Comparison of ENCODE assay signal across 28 cellular contexts in the genomic region with DNA sequence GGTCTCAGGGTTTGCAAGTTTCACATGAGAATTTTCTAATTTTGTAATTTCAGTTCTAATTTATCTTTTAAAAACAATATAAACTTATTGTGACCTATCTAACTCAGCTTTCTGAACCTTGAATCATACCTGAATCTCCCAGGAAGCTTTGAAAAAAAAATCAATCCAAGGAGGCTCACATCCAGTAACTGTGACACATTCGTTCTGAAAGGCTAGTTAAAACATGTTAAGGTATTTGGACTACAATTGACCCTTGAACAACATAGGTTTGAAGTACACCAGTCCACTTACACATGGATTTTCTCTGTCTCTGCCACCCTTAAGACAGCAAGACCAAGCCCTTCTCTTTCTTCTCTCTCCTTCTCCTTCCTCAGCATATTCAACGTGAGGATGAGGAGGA. TPM values are rescaled to one million over a fixed set of nuclear protein-coding genes. Genes with fewer than 3 reads are reported as not detected.
A peak's percentile ranks its signal among the peaks of the same experiment; 100 is the strongest.
DNase-seq lines count a peak whose midpoint lies in the region; ATAC-seq and TF ChIP-seq lines count a peak whose summit lies in the region.
"Had no signal": no experiment of that assay in that cellular context is flagged by ENCODE, and none has a peak within 500 bp of the region (broad histone marks: within the 10 kb centered on the region; RNA-seq: fewer than 3 reads in every experiment).

No MANE protein-coding gene starts in this region.

- ATAC-seq in foreskin keratinocyte (peak; percentile 88), HG03378 (IDR thresholded peaks at IDR 0.05; ENCODE audit: unreplicated experiment) (no peak)
- ATAC-seq: GM23338, K562, Panc1 had no signal

- no peak overlapping the region for H3K4me2 ChIP-seq in smooth muscle cell
- H3K4me2 ChIP-seq: GM23338 had no signal

- H3K4me1 Mint-ChIP-seq in dendritic cell treated with granulocyte-macrophage colony-stimulating factor and Interleukin-4, amounts not matched to agents 40 ng/mL and 50 ng/mL, for 4 days (ENCODE audit: low read depth) = peaks cover 22% of the 10 kb centered on the region
- H3K4me1 Mint-ChIP-seq: CD8-positive, alpha-beta memory T cell had no signal

- H3K9me3 Mint-ChIP-seq in dendritic cell treated with granulocyte-macrophage colony-stimulating factor and Interleukin-4, amounts not matched to agents 40 ng/mL and 50 ng/mL, for 4 days = peaks cover 9% of the 10 kb centered on the region
- H3K9me3 Mint-ChIP-seq: GM23338, H9 had no signal

- WGBS in smooth muscle cell (ENCODE audit: low lambda C conversion rate) = 76% methylated on average over 2 of the region's 2 CpGs

- TF ChIP-seq CTCF in foreskin keratinocyte (conservative IDR thresholded peaks at IDR 0.05) (no peak), smooth muscle cell (IDR thresholded peaks at IDR 0.05; ENCODE audit: borderline replicate concordance, insufficient read depth, poor library complexity, severe bottlenecking) (no peak)

- no peak overlapping the region for H2AFZ ChIP-seq in smooth muscle cell (ENCODE audit: low read depth)
- H2AFZ ChIP-seq: GM23338 had no signal

- H3K27ac ChIP-seq in foreskin keratinocyte (no peak overlapping the region), substantia nigra (ENCODE audit: low read depth, low read length, poor library complexity, severe bottlenecking) (no peak overlapping the region), smooth muscle cell (ENCODE audit: low read depth) (no peak overlapping the region)
- H3K27ac ChIP-seq: 22Rv1, SK-N-MC had no signal

- H3K27ac Mint-ChIP-seq in dendritic cell treated with granulocyte-macrophage colony-stimulating factor and Interleukin-4, amounts not matched to agents 40 ng/mL and 50 ng/mL, for 4 days = peak overlapping the region; percentile 74
- H3K27ac Mint-ChIP-seq: GM23338, H9 had no signal

- no peak overlapping the region for H3K9ac ChIP-seq in smooth muscle cell (ENCODE audit: low read depth)

- H3K4me3 ChIP-seq in smooth muscle cell = no peak overlapping the region
- H3K4me3 ChIP-seq: GM23338, K562, SK-N-MC had no signal

- H3K4me1 ChIP-seq in foreskin keratinocyte (peaks cover 3% of the 10 kb centered on the region), smooth muscle cell (ENCODE audit: low read depth) (no peaks in the 10 kb centered on the region)
- H3K4me1 ChIP-seq: BE2C had no signal

- H3K27me3 Mint-ChIP-seq in dendritic cell treated with granulocyte-macrophage colony-stimulating factor and Interleukin-4, amounts not matched to agents 40 ng/mL and 50 ng/mL, for 4 days = no peaks in the 10 kb centered on the region
- H3K27me3 Mint-ChIP-seq: CD8-positive, alpha-beta memory T cell had no signal

- no peak overlapping the region for H3K4me3 Mint-ChIP-seq in dendritic cell treated with granulocyte-macrophage colony-stimulating factor and Interleukin-4, amounts not matched to agents 40 ng/mL and 50 ng/mL, for 4 days
- H3K4me3 Mint-ChIP-seq: CD8-positive, alpha-beta memory T cell; GM23338; H9 had no signal

- H3K9me3 ChIP-seq in smooth muscle cell (replicated peaks; ENCODE audit: low read depth) = no peaks in the 10 kb centered on the region
- H3K9me3 ChIP-seq: BE2C had no signal

- DNase-seq in DMS53 (lab: John Stamatoyannopoulos, UW) = peak; percentile 15
- no peak for DNase-seq in DMS53 treated with DMSO at 0.1 percent for 48 hours (lab: John Stamatoyannopoulos, UW; ENCODE audit: unreplicated experiment)
- peak; percentile 69 to 85 for DNase-seq in foreskin keratinocyte
- DNase-seq in KBM-7 = no peak
- DNase-seq in substantia nigra (lab: John Stamatoyannopoulos, UW) = no peak
- no peak for DNase-seq in smooth muscle cell (lab: John Stamatoyannopoulos, UW; ENCODE audit: unreplicated experiment)
- DNase-seq: ACHN; BE2C; CD8-positive, alpha-beta memory T cell; H9; MM.1S; NCI-H1048; NCI-H1417; NCI-H1694; NCI-H2029 treated with DMSO at 0.1 percent for 48 hours; NCI-H446 treated with DMSO at 0.1 percent for 48 hours; NCI-H526; NCI-H82; NK-92 treated with Interleukin-12 subunit alpha and Interleukin-12 subunit beta, amount 100 ng/mL, for 24 hours; SIG-M5 had no signal

- no peaks in the 10 kb centered on the region for H3F3A ChIP-seq in smooth muscle cell (ENCODE audit: low read depth)

- H3K36me3 ChIP-seq in smooth muscle cell (ENCODE audit: low read depth) = no peaks in the 10 kb centered on the region
- H3K36me3 ChIP-seq: BE2C had no signal

- intact Hi-C loops in dendritic cell treated with granulocyte-macrophage colony-stimulating factor and Interleukin-4, amounts not matched to agents 40 ng/mL and 50 ng/mL, for 4 days (cut with micrococcal nuclease) = no loop called here

- in situ Hi-C loops in KBM-7 (cut with MboI; ENCODE audit: low pct_unique_long_range_greater_than_20kb, low sequenced_read_pairs) = no loop called here

- no peaks in the 10 kb centered on the region for H3K27me3 ChIP-seq in foreskin keratinocyte
- H3K27me3 ChIP-seq in smooth muscle cell (ENCODE audit: low read depth) = no peaks in the 10 kb centered on the region
- H3K27me3 ChIP-seq: BE2C had no signal

- H4K20me1 ChIP-seq in smooth muscle cell (ENCODE audit: low read depth) = no peaks in the 10 kb centered on the region

- H3K36me3 Mint-ChIP-seq in dendritic cell treated with granulocyte-macrophage colony-stimulating factor and Interleukin-4, amounts not matched to agents 40 ng/mL and 50 ng/mL, for 4 days (ENCODE audit: low read depth) = no peaks in the 10 kb centered on the region
- H3K36me3 Mint-ChIP-seq: CD14-positive monocyte; CD8-positive, alpha-beta memory T cell had no signal

- H3K79me2 ChIP-seq in smooth muscle cell (ENCODE audit: low read depth) = no peaks in the 10 kb centered on the region

RNA-seq across cellular contexts. Expression of gene DDI1, which starts 40.0 kb away (rescaled TPM):
- total RNA-seq in foreskin keratinocyte (not detected in 2 replicates), smooth muscle cell (not detected in 2 replicates)
- polyA plus RNA-seq in foreskin keratinocyte (not detected in 2 replicates), smooth muscle cell (not detected in 2 replicates)
- total RNA-seq: CD8-positive, alpha-beta memory T cell; GM23338; H9; K562 had no signal
- polyA plus RNA-seq: CD14-positive monocyte, K562 had no signal

Comparison
In these comparisons a context has a peak if more than half of its experiments do, and no peak if none do; other contexts are left out.
1. DNase-seq: peak in DMS53 (single experiment) and foreskin keratinocyte (2 of 2); none in DMS53 treated with DMSO at 0.1 percent for 48 hours (single experiment), KBM-7 (single experiment), substantia nigra (0 of 49) and smooth muscle cell (single experiment).